Comparison of ENCODE assay signal across 14 cellular contexts in the genomic region with DNA sequence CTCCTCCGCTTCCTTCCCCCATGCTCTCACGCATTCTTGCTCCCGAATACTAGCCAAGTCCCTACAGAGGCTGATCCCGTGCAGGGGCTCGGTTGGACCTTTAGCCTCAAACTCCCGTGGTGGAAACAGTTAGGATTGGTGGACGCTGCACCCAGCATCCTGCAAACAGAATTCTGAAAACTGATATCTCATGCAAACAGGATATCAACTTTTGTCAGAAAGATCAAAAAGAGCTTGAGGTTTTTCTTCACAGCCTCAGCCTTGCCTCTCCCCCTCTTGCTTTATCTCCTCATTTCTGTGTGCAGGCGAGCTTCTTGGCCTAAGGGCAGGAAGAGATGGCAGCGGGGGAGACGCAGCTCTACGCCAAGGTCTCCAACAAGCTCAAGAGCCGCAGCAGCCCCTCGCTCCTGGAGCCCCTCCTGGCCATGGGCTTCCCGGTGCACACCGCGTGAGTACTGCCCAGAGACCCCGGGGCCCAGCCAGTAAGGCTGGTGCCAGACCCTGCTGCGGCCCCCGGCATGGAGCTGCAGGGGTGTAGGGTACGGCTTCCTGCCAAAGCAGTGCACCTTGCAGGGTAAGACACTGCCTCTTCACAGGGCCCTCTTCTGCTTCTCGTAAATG. TPM values are rescaled to one million over a fixed set of nuclear protein-coding genes. Genes with fewer than 3 reads are reported as not detected.
DNase-seq lines count a peak whose midpoint lies in the region; ATAC-seq and TF ChIP-seq lines count a peak whose summit lies in the region.
"Had no signal": no experiment of that assay in that cellular context is flagged by ENCODE, and none has a peak within 500 bp of the region (broad histone marks: within the 10 kb centered on the region; RNA-seq: fewer than 3 reads in every experiment).

A gene with protein sequence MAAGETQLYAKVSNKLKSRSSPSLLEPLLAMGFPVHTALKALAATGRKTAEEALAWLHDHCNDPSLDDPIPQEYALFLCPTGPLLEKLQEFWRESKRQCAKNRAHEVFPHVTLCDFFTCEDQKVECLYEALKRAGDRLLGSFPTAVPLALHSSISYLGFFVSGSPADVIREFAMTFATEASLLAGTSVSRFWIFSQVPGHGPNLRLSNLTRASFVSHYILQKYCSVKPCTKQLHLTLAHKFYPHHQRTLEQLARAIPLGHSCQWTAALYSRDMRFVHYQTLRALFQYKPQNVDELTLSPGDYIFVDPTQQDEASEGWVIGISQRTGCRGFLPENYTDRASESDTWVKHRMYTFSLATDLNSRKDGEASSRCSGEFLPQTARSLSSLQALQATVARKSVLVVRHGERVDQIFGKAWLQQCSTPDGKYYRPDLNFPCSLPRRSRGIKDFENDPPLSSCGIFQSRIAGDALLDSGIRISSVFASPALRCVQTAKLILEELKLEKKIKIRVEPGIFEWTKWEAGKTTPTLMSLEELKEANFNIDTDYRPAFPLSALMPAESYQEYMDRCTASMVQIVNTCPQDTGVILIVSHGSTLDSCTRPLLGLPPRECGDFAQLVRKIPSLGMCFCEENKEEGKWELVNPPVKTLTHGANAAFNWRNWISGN (plus strand): TSS at position 292 of the 621 bp plus-strand sequence. CDS start 44 bp downstream, at position 336.

- peak within 1 kb of the TSS; percentile 71 for H3K27ac ChIP-seq in CD8-positive, alpha-beta T cell (ENCODE audit: low read depth, low read length)
- peak within 1 kb of the TSS; percentile 89 for H3K27ac ChIP-seq in naive thymus-derived CD4-positive, alpha-beta T cell (ENCODE audit: low read depth, low read length)
- no peak within 1 kb of the TSS for H3K27ac ChIP-seq in gastrocnemius medialis
- H3K27ac ChIP-seq: brain microvascular endothelial cell, vagina had no signal

- no peaks in the 10 kb centered on the region for H3K9me3 ChIP-seq in CD8-positive, alpha-beta T cell (ENCODE audit: low read length)
- no peaks in the 10 kb centered on the region for H3K9me3 ChIP-seq in T-helper 17 cell (ENCODE audit: control insufficient read depth, low read length, poor library complexity, severe bottlenecking)
- peaks cover 0 to 6% (median 6%) of the 10 kb centered on the region in 3 experiments for H3K9me3 ChIP-seq in naive thymus-derived CD4-positive, alpha-beta T cell (ENCODE audit: control insufficient read depth in 2 of 3, low read length in 3 of 3)
- no peaks in the 10 kb centered on the region for H3K9me3 ChIP-seq in gastrocnemius medialis
- H3K9me3 ChIP-seq: vagina had no signal

- H3K4me3 Mint-ChIP-seq in CD8-positive, alpha-beta T cell = peak within 1 kb of the TSS; percentile 89
- peak within 1 kb of the TSS; percentile 99 for H3K4me3 Mint-ChIP-seq in T-helper 17 cell
- H3K4me3 Mint-ChIP-seq in activated naive CD4-positive, alpha-beta T cell treated with anti-CD3 and anti-CD28 coated beads for 36 hours = peak within 1 kb of the TSS; percentile 97
- H3K4me3 Mint-ChIP-seq in naive thymus-derived CD4-positive, alpha-beta T cell = peak within 1 kb of the TSS; percentile 82 to 99 (median 94)
- H3K4me3 Mint-ChIP-seq: activated B cell treated with CpG ODN at 0.5 μM for 24 hours had no signal

- peak within 1 kb of the TSS; percentile 93 for H3K4me3 ChIP-seq in CD8-positive, alpha-beta T cell (ENCODE audit: low read depth, low read length)
- peak within 1 kb of the TSS; percentile 66 for H3K4me3 ChIP-seq in naive thymus-derived CD4-positive, alpha-beta T cell (ENCODE audit: low read length)
- no peak within 1 kb of the TSS for H3K4me3 ChIP-seq in gastrocnemius medialis

- intact Hi-C loops in CD8-positive, alpha-beta T cell (cut with DNase I, micrococcal nuclease) = loop anchor here (1.0 to 5.0 kb wide), 5 partner anchors 12 to 93 kb away; a partner anchor contains a TSS
- intact Hi-C loops in activated naive CD4-positive, alpha-beta T cell treated with anti-CD3 and anti-CD28 coated beads for 36 hours (cut with micrococcal nuclease) = loop anchor here (1.0 to 10.0 kb wide), 7 partner anchors 10 to 1039 kb away; a partner anchor contains a TSS
- intact Hi-C loops in naive thymus-derived CD4-positive, alpha-beta T cell (cut with micrococcal nuclease) = loop anchor here (1.0 to 10.0 kb wide), 11 partner anchors 10 to 389 kb away; a partner anchor contains a TSS
- intact Hi-C loops in gastrocnemius medialis (cut with DNase I; ENCODE audit: low total_unique reads) = no loop called here

- H3K27me3 Mint-ChIP-seq in CD8-positive, alpha-beta T cell (ENCODE audit: low read depth) = no peaks in the 10 kb centered on the region
- no peaks in the 10 kb centered on the region for H3K27me3 Mint-ChIP-seq in T-helper 17 cell
- H3K27me3 Mint-ChIP-seq in activated naive CD4-positive, alpha-beta T cell treated with anti-CD3 and anti-CD28 coated beads for 36 hours (ENCODE audit: low read depth) = no peaks in the 10 kb centered on the region
- H3K27me3 Mint-ChIP-seq in naive thymus-derived CD4-positive, alpha-beta T cell = no peaks in the 10 kb centered on the region

- peak within 1 kb of the TSS; percentile 94 for H3K27ac Mint-ChIP-seq in CD8-positive, alpha-beta T cell
- H3K27ac Mint-ChIP-seq in T-helper 17 cell = peak within 1 kb of the TSS; percentile 98
- peak within 1 kb of the TSS; percentile 98 for H3K27ac Mint-ChIP-seq in activated naive CD4-positive, alpha-beta T cell treated with anti-CD3 and anti-CD28 coated beads for 36 hours
- peak within 1 kb of the TSS; percentile 28 to 99 (median 91) for H3K27ac Mint-ChIP-seq in naive thymus-derived CD4-positive, alpha-beta T cell
- H3K27ac Mint-ChIP-seq: activated B cell treated with CpG ODN at 0.5 μM for 24 hours had no signal

- peak; percentile 22 to 84 (median 59) for DNase-seq in CD8-positive, alpha-beta T cell
- peak in 2 of 3 donors; percentile 11 to 32 for DNase-seq in T-helper 17 cell
- peak; percentile 61 for DNase-seq in activated naive CD4-positive, alpha-beta T cell treated with anti-CD3 and anti-CD28 coated beads for 36 hours
- DNase-seq in naive thymus-derived CD4-positive, alpha-beta T cell = peak; percentile 16 to 87 (median 80)
- no peak for DNase-seq in COR-L47 (lab: John Stamatoyannopoulos, UW)
- no peak for DNase-seq in gastrocnemius medialis
- DNase-seq: activated B cell treated with CpG ODN at 0.5 μM for 24 hours, brain microvascular endothelial cell, NCI-H1417 had no signal

- TF ChIP-seq CTCF in CD8-positive, alpha-beta T cell (IDR thresholded peaks at IDR 0.05) = no peak
- TF ChIP-seq CTCF in gastrocnemius medialis (IDR thresholded peaks at IDR 0.05 in 4 of 5, conservative IDR thresholded peaks at IDR 0.05 in 1 of 5) = no peak

- peaks cover 70% of the 10 kb centered on the region for H3K4me1 Mint-ChIP-seq in CD8-positive, alpha-beta T cell (ENCODE audit: low read depth)
- peaks cover 43% of the 10 kb centered on the region for H3K4me1 Mint-ChIP-seq in T-helper 17 cell
- peaks cover 63% of the 10 kb centered on the region for H3K4me1 Mint-ChIP-seq in activated naive CD4-positive, alpha-beta T cell treated with anti-CD3 and anti-CD28 coated beads for 36 hours (ENCODE audit: low read depth)
- H3K4me1 Mint-ChIP-seq in naive thymus-derived CD4-positive, alpha-beta T cell = peaks cover 40 to 73% (median 68%) of the 10 kb centered on the region in 7 donors

- H3K9me3 Mint-ChIP-seq in CD8-positive, alpha-beta T cell = peaks cover 8% of the 10 kb centered on the region
- H3K9me3 Mint-ChIP-seq in activated naive CD4-positive, alpha-beta T cell treated with anti-CD3 and anti-CD28 coated beads for 36 hours = peaks cover 11% of the 10 kb centered on the region
- peaks cover 0 to 13% (median 6%) of the 10 kb centered on the region in 11 donors for H3K9me3 Mint-ChIP-seq in naive thymus-derived CD4-positive, alpha-beta T cell

- no peaks in the 10 kb centered on the region for H3K27me3 ChIP-seq in CD8-positive, alpha-beta T cell (ENCODE audit: insufficient read depth, low read length)
- H3K27me3 ChIP-seq in naive thymus-derived CD4-positive, alpha-beta T cell (ENCODE audit: control insufficient read depth in 2 of 2, insufficient read depth in 2 of 2, low read length in 2 of 2) = no peaks in the 10 kb centered on the region
- peaks cover 0 to 5% (median 2%) of the 10 kb centered on the region in 3 donors for H3K27me3 ChIP-seq in gastrocnemius medialis
- H3K27me3 ChIP-seq: brain microvascular endothelial cell, vagina had no signal

- TF ChIP-seq POLR2A in gastrocnemius medialis (IDR thresholded peaks at IDR 0.05) = no peak

- H3K4me1 ChIP-seq in CD8-positive, alpha-beta T cell (ENCODE audit: insufficient read depth, low read length) = peaks cover 48% of the 10 kb centered on the region
- H3K4me1 ChIP-seq in naive thymus-derived CD4-positive, alpha-beta T cell (ENCODE audit: control insufficient read depth in 2 of 2, insufficient read depth in 2 of 2, low read length in 2 of 2) = peaks cover 42 to 50% of the 10 kb centered on the region in 2 donors
- H3K4me1 ChIP-seq in gastrocnemius medialis = no peaks in the 10 kb centered on the region
- H3K4me1 ChIP-seq: vagina had no signal

- H3K36me3 ChIP-seq in CD8-positive, alpha-beta T cell (ENCODE audit: insufficient read depth, low read length) = peaks cover 18% of the 10 kb centered on the region
- H3K36me3 ChIP-seq in naive thymus-derived CD4-positive, alpha-beta T cell (ENCODE audit: control insufficient read depth in 2 of 3, insufficient read depth in 3 of 3, low read length in 3 of 3) = peaks cover 0 to 16% (median 4%) of the 10 kb centered on the region in 3 experiments
- no peaks in the 10 kb centered on the region for H3K36me3 ChIP-seq in gastrocnemius medialis
- H3K36me3 ChIP-seq: brain microvascular endothelial cell, vagina had no signal

- POLR2A ChIA-PET in CD8-positive, alpha-beta T cell (lab: Charles Lee) = interaction anchor here (0.5 to 6.2 kb wide), 30 partner anchors 10 to 525 kb away, joined by 3 to 155 read pairs (median 4); a partner anchor contains a TSS
- POLR2A ChIA-PET in naive thymus-derived CD4-positive, alpha-beta T cell (lab: Charles Lee) = interaction anchor here (0.9 to 10.3 kb wide), 21 partner anchors 9 to 166 kb away, joined by 3 to 181 read pairs (median 6); a partner anchor contains a TSS

- CTCF ChIA-PET in CD8-positive, alpha-beta T cell (lab: Charles Lee) = interaction anchor here (0.9 to 5.3 kb wide), 16 partner anchors 10 to 258 kb away, joined by 3 to 31 read pairs (median 5); no protein-coding TSS in a partner anchor
- CTCF ChIA-PET in activated naive CD4-positive, alpha-beta T cell treated with anti-CD3 and anti-CD28 coated beads for 36 hours (lab: Charles Lee) = interaction anchor here (0.6 to 2.8 kb wide), 10 partner anchors 11 to 215 kb away, joined by 4 to 19 read pairs (median 7); no protein-coding TSS in a partner anchor
- CTCF ChIA-PET in naive thymus-derived CD4-positive, alpha-beta T cell (lab: Charles Lee) = interaction anchor here (0.6 to 3.5 kb wide), 16 partner anchors 11 to 258 kb away, joined by 3 to 32 read pairs (median 4); no protein-coding TSS in a partner anchor

- in situ Hi-C loops in gastrocnemius medialis (cut with MboI; ENCODE audit: low sequenced_read_pairs in 4 of 4) = no loop called here

- ATAC-seq in CD8-positive, alpha-beta T cell = peak; percentile 66
- ATAC-seq in T-helper 17 cell (peak; percentile 76), gastrocnemius medialis (no peak), GM21526 (IDR thresholded peaks at IDR 0.05; ENCODE audit: low FRiP score, unreplicated experiment) (no peak), HG03432 (IDR thresholded peaks at IDR 0.05; ENCODE audit: unreplicated experiment) (no peak)
- ATAC-seq in naive thymus-derived CD4-positive, alpha-beta T cell = peak; percentile 82

- peaks cover 33% of the 10 kb centered on the region for H3K36me3 Mint-ChIP-seq in CD8-positive, alpha-beta T cell
- H3K36me3 Mint-ChIP-seq in T-helper 17 cell (ENCODE audit: low read depth) = peaks cover 7% of the 10 kb centered on the region
- H3K36me3 Mint-ChIP-seq in activated naive CD4-positive, alpha-beta T cell treated with anti-CD3 and anti-CD28 coated beads for 36 hours (ENCODE audit: low read depth) = peaks cover 28% of the 10 kb centered on the region
- H3K36me3 Mint-ChIP-seq in naive thymus-derived CD4-positive, alpha-beta T cell = peaks cover 7 to 44% (median 28%) of the 10 kb centered on the region in 5 donors

RNA-seq across cellular contexts. Expression of the gene that starts here (rescaled TPM):
- 10 to 100 TPM; 62.9 to 63.4 TPM for total RNA-seq in CD8-positive, alpha-beta T cell
- total RNA-seq in T-helper 17 cell (10 to 100 TPM; 49.5 to 50.3 TPM), gastrocnemius medialis (under 1 TPM in 1 of 4 donors, not detected in 3; 0.41 TPM)
- 10 to 100 TPM; 13.5 to 14.9 TPM for total RNA-seq in activated naive CD4-positive, alpha-beta T cell treated with anti-CD3 and anti-CD28 coated beads for 36 hours
- 100 to 1,000 TPM in 1 of 5 experiments, 10 to 100 TPM in 4; 41.9 to 101 (median 91.7) TPM for total RNA-seq in naive thymus-derived CD4-positive, alpha-beta T cell
- polyA plus RNA-seq in naive thymus-derived CD4-positive, alpha-beta T cell = 10 to 100 TPM; 57.1 to 99.3 TPM
- total RNA-seq: activated B cell treated with CpG ODN at 0.5 μM for 24 hours, kidney epithelial cell had no signal
- polyA plus RNA-seq: BJ had no signal

Comparison
In these comparisons a context has a peak if more than half of its experiments do, and no peak if none do; other contexts are left out.
1. RNA of the gene that starts here (total RNA-seq): 41.9 to 101 TPM in naive thymus-derived CD4-positive, alpha-beta T cell, 62.9 to 63.4 TPM in CD8-positive, alpha-beta T cell, 49.5 to 50.3 TPM in T-helper 17 cell and 13.5 to 14.9 TPM in activated naive CD4-positive, alpha-beta T cell treated with anti-CD3 and anti-CD28 coated beads for 36 hours; 0.41 TPM in gastrocnemius medialis; every median in the first group is over 10 times any median in the second.
2. ATAC-seq: peak in CD8-positive, alpha-beta T cell (single experiment), T-helper 17 cell (single experiment) and naive thymus-derived CD4-positive, alpha-beta T cell (single experiment); none in gastrocnemius medialis (0 of 2), GM21526 (single experiment) and HG03432 (single experiment).
3. DNase-seq: peak in CD8-positive, alpha-beta T cell (7 of 7), T-helper 17 cell (2 of 3), activated naive CD4-positive, alpha-beta T cell treated with anti-CD3 and anti-CD28 coated beads for 36 hours (single experiment) and naive thymus-derived CD4-positive, alpha-beta T cell (9 of 9); none in COR-L47 (single experiment) and gastrocnemius medialis (0 of 2).
4. H3K27ac ChIP-seq: peak in CD8-positive, alpha-beta T cell (single experiment) and naive thymus-derived CD4-positive, alpha-beta T cell (single experiment); none in gastrocnemius medialis (0 of 4).
5. H3K4me3 ChIP-seq: peak in CD8-positive, alpha-beta T cell (single experiment) and naive thymus-derived CD4-positive, alpha-beta T cell (single experiment); none in gastrocnemius medialis (0 of 4).
6. Peak in every context shown above with its lines, with median percentiles within 50 percentile points of each other: H3K27ac Mint-ChIP-seq and H3K4me3 Mint-ChIP-seq.